ENCODE assay signal across 28 cellular contexts in genomic region chr2:46372475-46372874, GRCh38.
"Had no signal": no experiment of that assay in that cellular context is flagged by ENCODE, and none has a peak within 500 bp of the region (broad histone marks: within the 10 kb centered on the region; RNA-seq: fewer than 3 reads in every experiment).

No MANE protein-coding gene starts in this region.

- H2AFZ ChIP-seq: neural progenitor cell, parathyroid adenoma had no signal

- H3K9ac ChIP-seq: neural progenitor cell, parathyroid adenoma had no signal

- DNase-seq: natural killer cell; occipital lobe; ovary; posterior cingulate gyrus; psoas muscle; right cardiac atrium; spleen; stimulated activated CD4-positive, alpha-beta T cell treated with anti-CD3 and anti-CD28 coated beads, Interleukin-12 subunit alpha, Interleukin-12 subunit beta, amount 100 ng/mL, for 4 hours; stimulated activated CD4-positive, alpha-beta T cell treated with anti-CD3 and anti-CD28 coated beads, Interleukin-1b, Interleukin-23, amount 100 ng/mL, for 48 hours; stimulated activated CD4-positive, alpha-beta T cell treated with anti-CD3 and anti-CD28 coated beads, Interleukin-4, amount 100 ng/mL, for 1 hour; stimulated activated CD4-positive, alpha-beta T cell treated with anti-CD3 and anti-CD28 coated beads, Interleukin-4, amount 100 ng/mL, for 4 hours; stimulated activated CD8-positive, alpha-beta memory T cell treated with anti-CD3 and anti-CD28 coated beads, Interleukin-4, amount 100 ng/mL, for 48 hours; stimulated activated naive CD4-positive, alpha-beta T cell; stimulated activated naive CD8-positive, alpha-beta T cell treated with anti-CD3 and anti-CD28 coated beads, Interleukin-15, amount 100 ng/mL, for 72 hours; stimulated activated naive CD8-positive, alpha-beta T cell treated with anti-CD3 and anti-CD28 coated beads, Interleukin-15, Interleukin-2, amounts not matched to agents 100 U/mL and 50 U/mL, for 24 hours; substantia nigra; testis; tibial artery; transverse colon; upper lobe of right lung; uterus had no signal

- H3K9me3 ChIP-seq: ovary, psoas muscle, spleen, suprapubic skin, testis, tibial artery, transverse colon, upper lobe of right lung, uterus had no signal

- H3K36me3 ChIP-seq: neural progenitor cell, ovary, uterus had no signal

- H3K4me2 ChIP-seq: neural progenitor cell, smooth muscle cell had no signal

- H3K27me3 ChIP-seq: neural progenitor cell, ovary, spleen, suprapubic skin, testis, tibial artery, transverse colon, upper lobe of right lung, uterus had no signal

- ATAC-seq: natural killer cell; psoas muscle; right cardiac atrium; sciatic nerve; stimulated activated memory B cell treated with anti-CD40 and anti-IgM and Interleukin-4, amounts not matched to agents 10 μg/mL and 1 μg/mL and 100 μg/mL, for 72 hours; stimulated activated naive CD8-positive, alpha-beta T cell treated with anti-CD3 and anti-CD28 coated beads, Interleukin-15, amount 100 ng/mL, for 72 hours; stimulated activated naive CD8-positive, alpha-beta T cell treated with anti-CD3 and anti-CD28 coated beads, Interleukin-15, Interleukin-2, amounts not matched to agents 100 U/mL and 50 U/mL, for 24 hours; upper lobe of right lung had no signal

- H3K4me3 ChIP-seq: neural progenitor cell, ovary, psoas muscle, skin epidermis, smooth muscle cell, spleen, suprapubic skin, testis, tibial artery, transverse colon, upper lobe of right lung, uterus had no signal

- H3K27ac ChIP-seq: neural progenitor cell, ovary, parathyroid adenoma, psoas muscle, skin epidermis, spleen, suprapubic skin, testis, tibial artery, transverse colon, upper lobe of right lung, uterus had no signal

- H3K4me1 ChIP-seq: neural progenitor cell, parathyroid adenoma, suprapubic skin, testis, uterus had no signal
